In the genomic region with DNA sequence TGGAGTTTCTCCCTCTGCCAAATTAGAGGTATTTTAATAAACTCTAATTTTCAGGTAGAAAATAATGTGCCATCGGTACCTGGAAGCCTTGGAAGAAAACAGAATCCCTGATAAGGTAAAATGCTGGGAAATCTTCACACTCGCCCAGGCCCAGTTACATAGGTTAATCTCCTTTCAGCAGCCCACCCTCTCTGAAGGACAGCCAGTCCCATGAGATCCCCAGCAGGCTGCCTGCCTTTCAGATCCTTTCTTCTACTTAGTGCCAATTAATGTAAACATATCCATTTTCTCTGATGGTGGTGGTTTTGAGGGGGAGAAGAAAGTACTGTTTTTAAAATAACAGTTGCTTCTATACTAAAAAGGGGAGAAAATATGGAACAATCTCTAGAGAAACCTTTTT, we compare ENCODE assay signal across 15 cellular contexts. TPM values are rescaled to one million over a fixed set of nuclear protein-coding genes. Genes with fewer than 3 reads are reported as not detected.
"Had no signal": no experiment of that assay in that cellular context is flagged by ENCODE, and none has a peak within 500 bp of the region (broad histone marks: within the 10 kb centered on the region; RNA-seq: fewer than 3 reads in every experiment).

No MANE protein-coding gene starts in this region.

- H3K27ac ChIP-seq: ascending aorta, heart left ventricle, right atrium auricular region, skin epidermis, uterus had no signal

- H3K4me1 Mint-ChIP-seq: activated naive CD8-positive, alpha-beta T cell treated with anti-CD3 and anti-CD28 coated beads, Interleukin-2, amount 50 U/mL, for 24 hours; naive thymus-derived CD8-positive, alpha-beta T cell had no signal

- H3K27ac Mint-ChIP-seq: activated naive CD8-positive, alpha-beta T cell treated with anti-CD3 and anti-CD28 coated beads, Interleukin-2, amount 50 U/mL, for 24 hours; activated T-helper 1 cell treated with anti-CD3 and anti-CD28 coated beads, Interleukin-12 subunit alpha, Interleukin-12 subunit beta, Interleukin-2, Interleukin-4 antibody, amounts not matched to agents 30 ng/mL and 10 ng/mL and 1 ng/mL, durations not matched to agents 14 hours and 24 hours and 36 hours; naive thymus-derived CD8-positive, alpha-beta T cell had no signal

- H3K4me3 Mint-ChIP-seq: activated naive CD8-positive, alpha-beta T cell treated with anti-CD3 and anti-CD28 coated beads, Interleukin-2, amount 50 U/mL, for 24 hours; activated T-helper 1 cell treated with anti-CD3 and anti-CD28 coated beads, Interleukin-12 subunit alpha, Interleukin-12 subunit beta, Interleukin-2, Interleukin-4 antibody, amounts not matched to agents 30 ng/mL and 10 ng/mL and 1 ng/mL, durations not matched to agents 14 hours and 24 hours and 36 hours; naive thymus-derived CD8-positive, alpha-beta T cell had no signal

- H3K9me3 ChIP-seq: ascending aorta, heart left ventricle, right atrium auricular region, thyroid gland, uterus had no signal

- DNase-seq: activated CD4-positive, alpha-beta T cell treated with anti-CD3 and anti-CD28 coated beads for 48 hours; activated naive CD4-positive, alpha-beta T cell; activated naive CD8-positive, alpha-beta T cell treated with anti-CD3 and anti-CD28 coated beads, Interleukin-2, amount 50 U/mL, for 24 hours; effector CD4-positive, alpha-beta T cell; foreskin melanocyte; heart left ventricle; naive thymus-derived CD8-positive, alpha-beta T cell; posterior cingulate gyrus; uterus had no signal

- ATAC-seq: activated naive CD8-positive, alpha-beta T cell treated with anti-CD3 and anti-CD28 coated beads, Interleukin-2, amount 50 U/mL, for 24 hours; heart left ventricle; naive thymus-derived CD8-positive, alpha-beta T cell had no signal

- H3K9me3 Mint-ChIP-seq: activated naive CD8-positive, alpha-beta T cell treated with anti-CD3 and anti-CD28 coated beads, Interleukin-2, amount 50 U/mL, for 24 hours; activated T-helper 1 cell treated with anti-CD3 and anti-CD28 coated beads, Interleukin-12 subunit alpha, Interleukin-12 subunit beta, Interleukin-2, Interleukin-4 antibody, amounts not matched to agents 30 ng/mL and 10 ng/mL and 1 ng/mL, durations not matched to agents 14 hours and 24 hours and 36 hours had no signal

- H3K36me3 ChIP-seq: ascending aorta, heart left ventricle, right atrium auricular region, thyroid gland, uterus had no signal

- H3K27me3 ChIP-seq: ascending aorta, heart left ventricle, right atrium auricular region, thyroid gland, uterus had no signal

- H3K4me3 ChIP-seq: ascending aorta, heart left ventricle, right atrium auricular region, skin epidermis, thyroid gland, uterus had no signal

- H3K4me1 ChIP-seq: right atrium auricular region, uterus had no signal

- H3K36me3 Mint-ChIP-seq: naive thymus-derived CD8-positive, alpha-beta T cell had no signal

RNA-seq across cellular contexts. Expression of a gene that starts 12.2 kb away (rescaled TPM):
- total RNA-seq: mononuclear cell; naive thymus-derived CD8-positive, alpha-beta T cell had no signal
